In genomic region chr3:58029842-58030584, GRCh38 we compare ENCODE assay signal across 22 cellular contexts. TPM values are rescaled to one million over a fixed set of nuclear protein-coding genes. Genes with fewer than 3 reads are reported as not detected.
DNase-seq lines count a peak whose midpoint lies in the region; ATAC-seq and TF ChIP-seq lines count a peak whose summit lies in the region.
"Had no signal": no experiment of that assay in that cellular context is flagged by ENCODE, and none has a peak within 500 bp of the region (broad histone marks: within the 10 kb centered on the region; RNA-seq: fewer than 3 reads in every experiment).

No MANE protein-coding gene starts in this region.

- H3K27me3 ChIP-seq in osteoblast (ENCODE audit: insufficient read depth, low read length), result no peaks in the 10 kb centered on the region
- H3K27me3 ChIP-seq: tibial nerve had no signal

- H3K79me2 ChIP-seq in osteoblast (ENCODE audit: insufficient read depth, low read length), result peaks cover 91% of the 10 kb centered on the region

- H4K20me1 ChIP-seq in osteoblast (ENCODE audit: insufficient read depth, low read length), result peaks cover 71% of the 10 kb centered on the region

- no peaks in the 10 kb centered on the region for H3K27me3 Mint-ChIP-seq in dendritic cell treated with granulocyte-macrophage colony-stimulating factor and Interleukin-4, amounts not matched to agents 40 ng/mL and 50 ng/mL, for 4 days
- H3K27me3 Mint-ChIP-seq: activated B cell treated with CpG ODN at 0.5 μM for 24 hours, T-cell had no signal

- no peak overlapping the region for H3K4me2 ChIP-seq in osteoblast (ENCODE audit: insufficient read depth, low read length)

- H3K27ac Mint-ChIP-seq in dendritic cell treated with granulocyte-macrophage colony-stimulating factor and Interleukin-4, amounts not matched to agents 40 ng/mL and 50 ng/mL, for 4 days, result peak overlapping the region; percentile 34
- H3K27ac Mint-ChIP-seq: activated B cell treated with CpG ODN at 0.5 μM for 24 hours; CD8-positive, alpha-beta T cell; stimulated activated effector memory CD8-positive, alpha-beta T cell treated with anti-CD3 and anti-CD28 coated beads, Interleukin-12 subunit alpha, Interleukin-12 subunit beta, amount 100 ng/mL, for 72 hours; T-cell had no signal

- ATAC-seq in HG03457 (IDR thresholded peaks at IDR 0.05; ENCODE audit: unreplicated experiment) (no peak), HG02610 (IDR thresholded peaks at IDR 0.05; ENCODE audit: unreplicated experiment) (no peak), HG03175 (IDR thresholded peaks at IDR 0.05; ENCODE audit: unreplicated experiment) (no peak)
- ATAC-seq: CD8-positive, alpha-beta T cell; esophagus mucosa; K562; stimulated activated effector memory CD8-positive, alpha-beta T cell treated with anti-CD3 and anti-CD28 coated beads, Interleukin-12 subunit alpha, Interleukin-12 subunit beta, amount 100 ng/mL, for 72 hours; T-cell had no signal

- H3K9me3 ChIP-seq in osteoblast (ENCODE audit: low read depth, low read length), result no peaks in the 10 kb centered on the region
- H3K9me3 ChIP-seq: tibial nerve had no signal

- H3K4me3 ChIP-seq in osteoblast (ENCODE audit: insufficient read depth, low read length), result no peak overlapping the region
- H3K4me3 ChIP-seq: K562, tibial nerve had no signal

- TF ChIP-seq CTCF in osteoblast (IDR thresholded peaks at IDR 0.05; ENCODE audit: extremely low read depth, low read depth, low read length), result no peak

- no peak overlapping the region for H3K4me3 Mint-ChIP-seq in dendritic cell treated with granulocyte-macrophage colony-stimulating factor and Interleukin-4, amounts not matched to agents 40 ng/mL and 50 ng/mL, for 4 days
- H3K4me3 Mint-ChIP-seq: activated B cell treated with CpG ODN at 0.5 μM for 24 hours; CD8-positive, alpha-beta T cell; stimulated activated effector memory CD8-positive, alpha-beta T cell treated with anti-CD3 and anti-CD28 coated beads, Interleukin-12 subunit alpha, Interleukin-12 subunit beta, amount 100 ng/mL, for 72 hours; T-cell had no signal

- H3K4me1 ChIP-seq in osteoblast (ENCODE audit: insufficient read depth, low read length), result peaks cover 21% of the 10 kb centered on the region

- H3K36me3 ChIP-seq in osteoblast (ENCODE audit: insufficient read depth, low read length), result peaks cover 4% of the 10 kb centered on the region
- H3K36me3 ChIP-seq: tibial nerve had no signal

- H3K36me3 Mint-ChIP-seq in dendritic cell treated with granulocyte-macrophage colony-stimulating factor and Interleukin-4, amounts not matched to agents 40 ng/mL and 50 ng/mL, for 4 days (ENCODE audit: low read depth), result no peaks in the 10 kb centered on the region
- H3K36me3 Mint-ChIP-seq: stimulated activated effector memory CD8-positive, alpha-beta T cell treated with anti-CD3 and anti-CD28 coated beads, Interleukin-12 subunit alpha, Interleukin-12 subunit beta, amount 100 ng/mL, for 72 hours had no signal

- H3K27ac ChIP-seq in osteoblast (ENCODE audit: low read depth, low read length), result no peak overlapping the region

- H3K4me1 Mint-ChIP-seq in dendritic cell treated with granulocyte-macrophage colony-stimulating factor and Interleukin-4, amounts not matched to agents 40 ng/mL and 50 ng/mL, for 4 days (ENCODE audit: low read depth), result peaks cover 30% of the 10 kb centered on the region

- intact Hi-C loops in dendritic cell treated with granulocyte-macrophage colony-stimulating factor and Interleukin-4, amounts not matched to agents 40 ng/mL and 50 ng/mL, for 4 days (cut with micrococcal nuclease), result no loop called here

- DNase-seq in NCI-H1105 treated with DMSO at 0.1 percent for 48 hours (lab: John Stamatoyannopoulos, UW), result peak; percentile 46
- DNase-seq in NCI-H1105 (lab: John Stamatoyannopoulos, UW), result no peak
- DNase-seq in NCI-H2171 (lab: John Stamatoyannopoulos, UW), result peak; percentile 41
- peak; percentile 3 for DNase-seq in osteoblast (ENCODE audit: insufficient read length, low spot score, missing footprints)
- DNase-seq: activated B cell treated with CpG ODN at 0.5 μM for 24 hours; activated gamma-delta T cell treated with Interleukin-2 at 50 U/mL for 16 hours; CD8-positive, alpha-beta T cell; cortex of kidney; GOT3; head of caudate nucleus; midbrain; NCI-H1048; RPMI8226; T-cell had no signal

- H2AFZ ChIP-seq in osteoblast (ENCODE audit: low read length), result no peak overlapping the region

- no peaks in the 10 kb centered on the region for H3K9me3 Mint-ChIP-seq in dendritic cell treated with granulocyte-macrophage colony-stimulating factor and Interleukin-4, amounts not matched to agents 40 ng/mL and 50 ng/mL, for 4 days
- H3K9me3 Mint-ChIP-seq: activated B cell treated with CpG ODN at 0.5 μM for 24 hours; CD8-positive, alpha-beta T cell; stimulated activated effector memory CD8-positive, alpha-beta T cell treated with anti-CD3 and anti-CD28 coated beads, Interleukin-12 subunit alpha, Interleukin-12 subunit beta, amount 100 ng/mL, for 72 hours; T-cell had no signal

RNA-seq across cellular contexts. Expression of gene FLNB, which starts 21.8 kb away (rescaled TPM):
- 259 and 274 TPM in 2 replicates for total RNA-seq in osteoblast
